In the genomic region with DNA sequence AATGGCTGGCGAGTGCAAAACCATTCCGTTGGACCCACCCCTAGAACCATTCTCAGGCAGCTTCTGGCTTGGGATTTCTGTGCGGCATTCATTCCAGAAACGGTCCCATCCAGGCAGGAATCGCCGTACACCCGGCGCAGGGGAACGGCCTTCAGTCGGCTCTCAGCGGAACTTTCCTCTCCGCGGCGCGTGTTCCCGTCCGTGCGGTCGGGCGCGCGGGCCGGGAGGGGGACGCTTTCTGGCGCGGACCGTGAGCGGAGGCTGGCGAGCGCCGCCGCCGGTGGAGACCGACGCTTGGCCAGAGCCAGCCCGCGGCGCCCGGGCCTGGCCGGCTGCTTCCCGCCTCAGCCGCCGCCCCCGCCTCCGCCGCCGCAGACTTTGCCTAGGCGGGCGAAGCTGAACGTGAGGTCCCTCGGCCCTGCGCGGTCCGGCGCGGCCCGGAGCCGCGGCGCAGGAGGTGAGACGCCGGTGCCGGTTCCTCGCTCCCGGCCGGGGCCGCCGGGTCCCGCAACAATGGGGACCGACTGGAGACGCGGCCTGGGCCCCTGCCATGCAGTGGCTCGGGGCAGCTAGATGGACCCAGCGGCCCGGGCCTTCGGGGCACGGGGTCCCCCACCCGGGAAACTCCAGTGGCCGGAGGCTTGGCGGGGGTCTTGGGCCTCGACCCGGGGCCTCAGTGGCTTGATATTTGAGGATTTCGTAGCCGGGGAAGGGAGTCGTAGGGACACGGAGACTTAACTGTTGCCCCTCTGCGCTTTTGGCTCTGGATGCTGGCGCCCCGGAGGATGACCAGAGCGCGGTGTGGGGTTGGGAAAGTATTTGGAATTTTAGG, we compare ENCODE assay signal across 1 cellular context.
A peak's percentile ranks its signal among the peaks of the same experiment; 100 is the strongest.
TF ChIP-seq lines count a peak whose summit lies in the region.

RAD54L2 (plus strand) TSS at position 261 of the 832 bp plus-strand sequence. CDS start 51,702 bp downstream, outside the sequence.

TF ChIP-seq in K562, 482 proteins besides CTCF, POLR2A, EP300 and RAD21 (continued from another document and continues in another):
- TF ChIP-seq TFE3 (CRISPR knock-in tag; IDR thresholded peaks at IDR 0.05): no peak
- peak; percentile 58; the same call in 1 of the 2 replicates for TF ChIP-seq L3MBTL2 (IDR thresholded peaks at IDR 0.05)
- no peak for TF ChIP-seq HMBOX1 (IDR thresholded peaks at IDR 0.05)
- TF ChIP-seq, protein P1, sequence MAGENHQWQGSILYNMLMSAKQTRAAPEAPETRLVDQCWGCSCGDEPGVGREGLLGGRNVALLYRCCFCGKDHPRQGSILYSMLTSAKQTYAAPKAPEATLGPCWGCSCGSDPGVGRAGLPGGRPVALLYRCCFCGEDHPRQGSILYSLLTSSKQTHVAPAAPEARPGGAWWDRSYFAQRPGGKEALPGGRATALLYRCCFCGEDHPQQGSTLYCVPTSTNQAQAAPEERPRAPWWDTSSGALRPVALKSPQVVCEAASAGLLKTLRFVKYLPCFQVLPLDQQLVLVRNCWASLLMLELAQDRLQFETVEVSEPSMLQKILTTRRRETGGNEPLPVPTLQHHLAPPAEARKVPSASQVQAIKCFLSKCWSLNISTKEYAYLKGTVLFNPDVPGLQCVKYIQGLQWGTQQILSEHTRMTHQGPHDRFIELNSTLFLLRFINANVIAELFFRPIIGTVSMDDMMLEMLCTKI (IDR thresholded peaks at IDR 0.05; ENCODE audit: partially characterized antibody): no peak
- no peak for TF ChIP-seq TCFL5 (CRISPR knock-in tag; conservative IDR thresholded peaks at IDR 0.05)
- no peak for TF ChIP-seq FOXJ2 (tag; IDR thresholded peaks at IDR 0.05)
- no peak for TF ChIP-seq RFX5 (IDR thresholded peaks at IDR 0.05; ENCODE audit: low read depth, low read length)
- no peak for TF ChIP-seq LEF1 (IDR thresholded peaks at IDR 0.05)
- TF ChIP-seq DPF2 (IDR thresholded peaks at IDR 0.05): no peak
- TF ChIP-seq SOX6 (IDR thresholded peaks at IDR 0.05): peak; percentile 60; the same call in 1 of the 2 replicates
- TF ChIP-seq KLF13 (tag; IDR thresholded peaks at IDR 0.05; ENCODE audit: borderline replicate concordance, low read depth): peak; percentile 29; the same call in 1 of the 2 replicates
- no peak for TF ChIP-seq ZHX1 (conservative IDR thresholded peaks at IDR 0.05; ENCODE audit: low read length)
- TF ChIP-seq NRF1 (conservative IDR thresholded peaks at IDR 0.05 in 1 of 2, IDR thresholded peaks at IDR 0.05 in 1 of 2): peak; percentile 45 to 63; a peak in 3 of 4 replicates
- TF ChIP-seq GATA2 (CRISPR knock-in tag; IDR thresholded peaks at IDR 0.05): no peak
- TF ChIP-seq CBFA2T3 (IDR thresholded peaks at IDR 0.05): no peak
- no peak for TF ChIP-seq SREBF2 (CRISPR knock-in tag; IDR thresholded peaks at IDR 0.05)
- TF ChIP-seq ZNF124 (CRISPR knock-in tag; IDR thresholded peaks at IDR 0.05): no peak
- TF ChIP-seq SNRNP70 (optimal IDR thresholded peaks at IDR 0.05; ENCODE audit: low read depth, low read length): no peak
- no peak for TF ChIP-seq ZNF165 (CRISPR knock-in tag; IDR thresholded peaks at IDR 0.05; ENCODE audit: borderline replicate concordance)
- TF ChIP-seq MCM3 (IDR thresholded peaks at IDR 0.05): no peak
- no peak for TF ChIP-seq DDX20 (tag; IDR thresholded peaks at IDR 0.05; ENCODE audit: low read depth)
- no peak for TF ChIP-seq FOS (IDR thresholded peaks at IDR 0.05; ENCODE audit: extremely low read depth, insufficient read length)
- TF ChIP-seq FOXA1 (IDR thresholded peaks at IDR 0.05; ENCODE audit: borderline replicate concordance): no peak
- no peak for TF ChIP-seq TGIF2 (CRISPR knock-in tag; IDR thresholded peaks at IDR 0.05)
- no peak for TF ChIP-seq RBM39 (optimal IDR thresholded peaks at IDR 0.05; ENCODE audit: low read depth, low read length)
- TF ChIP-seq OTX1 (CRISPR knock-in tag; IDR thresholded peaks at IDR 0.05): no peak
- TF ChIP-seq ZNF589 (CRISPR knock-in tag; IDR thresholded peaks at IDR 0.05; ENCODE audit: low read depth): no peak
- no peak for TF ChIP-seq ZNF239 (CRISPR knock-in tag; IDR thresholded peaks at IDR 0.05)
- peak; percentile 85; the same call in 1 of the 2 replicates for TF ChIP-seq PHF8 (IDR thresholded peaks at IDR 0.05; ENCODE audit: borderline replicate concordance, low read length)
- no peak for TF ChIP-seq ATF3 (IDR thresholded peaks at IDR 0.05)
- no peak for TF ChIP-seq ATF3 (CRISPR knock-in tag; conservative IDR thresholded peaks at IDR 0.05)
- TF ChIP-seq MBD2 (IDR thresholded peaks at IDR 0.05; ENCODE audit: borderline replicate concordance, low read depth): peak; percentile 27; the same call in 1 of the 2 replicates
- peak; percentile 26 for TF ChIP-seq FUS (optimal IDR thresholded peaks at IDR 0.05; ENCODE audit: low read depth, low read length)
- TF ChIP-seq NFATC3 (IDR thresholded peaks at IDR 0.05): no peak
- no peak for TF ChIP-seq SRSF9 (IDR thresholded peaks at IDR 0.05; ENCODE audit: borderline replicate concordance, low read depth, low read length)
- no peak for TF ChIP-seq PTRF (tag; IDR thresholded peaks at IDR 0.05)
- TF ChIP-seq ZNF766 (CRISPR knock-in tag; conservative IDR thresholded peaks at IDR 0.05): no peak
- no peak for TF ChIP-seq STAT5B (CRISPR knock-in tag; IDR thresholded peaks at IDR 0.05)
- TF ChIP-seq, protein P2, sequence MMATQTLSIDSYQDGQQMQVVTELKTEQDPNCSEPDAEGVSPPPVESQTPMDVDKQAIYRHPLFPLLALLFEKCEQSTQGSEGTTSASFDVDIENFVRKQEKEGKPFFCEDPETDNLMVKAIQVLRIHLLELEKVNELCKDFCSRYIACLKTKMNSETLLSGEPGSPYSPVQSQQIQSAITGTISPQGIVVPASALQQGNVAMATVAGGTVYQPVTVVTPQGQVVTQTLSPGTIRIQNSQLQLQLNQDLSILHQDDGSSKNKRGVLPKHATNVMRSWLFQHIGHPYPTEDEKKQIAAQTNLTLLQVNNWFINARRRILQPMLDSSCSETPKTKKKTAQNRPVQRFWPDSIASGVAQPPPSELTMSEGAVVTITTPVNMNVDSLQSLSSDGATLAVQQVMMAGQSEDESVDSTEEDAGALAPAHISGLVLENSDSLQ (IDR thresholded peaks at IDR 0.05): no peak
- no peak for TF ChIP-seq ZNF408 (CRISPR knock-in tag; IDR thresholded peaks at IDR 0.05; ENCODE audit: low read depth)
- no peak for TF ChIP-seq AFF1 (IDR thresholded peaks at IDR 0.05; ENCODE audit: low read depth in 1 of 2, partially characterized antibody in 2 of 2)
- no peak for TF ChIP-seq ERF (CRISPR knock-in tag; IDR thresholded peaks at IDR 0.05)
- no peak for TF ChIP-seq BRD9 (IDR thresholded peaks at IDR 0.05; ENCODE audit: low read depth, partially characterized antibody)
- peak; percentile 91 for TF ChIP-seq NCOA1 (IDR thresholded peaks at IDR 0.05; ENCODE audit: low read depth)
- TF ChIP-seq, protein P3, sequence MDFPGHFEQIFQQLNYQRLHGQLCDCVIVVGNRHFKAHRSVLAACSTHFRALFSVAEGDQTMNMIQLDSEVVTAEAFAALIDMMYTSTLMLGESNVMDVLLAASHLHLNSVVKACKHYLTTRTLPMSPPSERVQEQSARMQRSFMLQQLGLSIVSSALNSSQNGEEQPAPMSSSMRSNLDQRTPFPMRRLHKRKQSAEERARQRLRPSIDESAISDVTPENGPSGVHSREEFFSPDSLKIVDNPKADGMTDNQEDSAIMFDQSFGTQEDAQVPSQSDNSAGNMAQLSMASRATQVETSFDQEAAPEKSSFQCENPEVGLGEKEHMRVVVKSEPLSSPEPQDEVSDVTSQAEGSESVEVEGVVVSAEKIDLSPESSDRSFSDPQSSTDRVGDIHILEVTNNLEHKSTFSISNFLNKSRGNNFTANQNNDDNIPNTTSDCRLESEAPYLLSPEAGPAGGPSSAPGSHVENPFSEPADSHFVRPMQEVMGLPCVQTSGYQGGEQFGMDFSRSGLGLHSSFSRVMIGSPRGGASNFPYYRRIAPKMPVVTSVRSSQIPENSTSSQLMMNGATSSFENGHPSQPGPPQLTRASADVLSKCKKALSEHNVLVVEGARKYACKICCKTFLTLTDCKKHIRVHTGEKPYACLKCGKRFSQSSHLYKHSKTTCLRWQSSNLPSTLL (IDR thresholded peaks at IDR 0.05): no peak
- no peak for TF ChIP-seq SAP30 (IDR thresholded peaks at IDR 0.05; ENCODE audit: borderline replicate concordance, insufficient read depth, low read depth, low read length, poor library complexity, severe bottlenecking)
- TF ChIP-seq GABPB2 (CRISPR knock-in tag; conservative IDR thresholded peaks at IDR 0.05): no peak
- TF ChIP-seq TAF9B (IDR thresholded peaks at IDR 0.05; ENCODE audit: partially characterized antibody): peak; percentile 88
- TF ChIP-seq ZSCAN32 (CRISPR knock-in tag; IDR thresholded peaks at IDR 0.05): no peak
- TF ChIP-seq NFIC (IDR thresholded peaks at IDR 0.05): peak; percentile 33
- no peak for TF ChIP-seq HDAC8 (tag; IDR thresholded peaks at IDR 0.05)
- TF ChIP-seq, protein P4, sequence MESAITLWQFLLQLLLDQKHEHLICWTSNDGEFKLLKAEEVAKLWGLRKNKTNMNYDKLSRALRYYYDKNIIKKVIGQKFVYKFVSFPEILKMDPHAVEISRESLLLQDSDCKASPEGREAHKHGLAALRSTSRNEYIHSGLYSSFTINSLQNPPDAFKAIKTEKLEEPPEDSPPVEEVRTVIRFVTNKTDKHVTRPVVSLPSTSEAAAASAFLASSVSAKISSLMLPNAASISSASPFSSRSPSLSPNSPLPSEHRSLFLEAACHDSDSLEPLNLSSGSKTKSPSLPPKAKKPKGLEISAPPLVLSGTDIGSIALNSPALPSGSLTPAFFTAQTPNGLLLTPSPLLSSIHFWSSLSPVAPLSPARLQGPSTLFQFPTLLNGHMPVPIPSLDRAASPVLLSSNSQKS (CRISPR knock-in tag; IDR thresholded peaks at IDR 0.05): no peak
